Comparison of ENCODE assay signal across 29 cellular contexts in genomic region chr1:62373221-62373620, GRCh38. TPM values are rescaled to one million over a fixed set of nuclear protein-coding genes. Genes with fewer than 3 reads are reported as not detected.
"Had no signal": no experiment of that assay in that cellular context is flagged by ENCODE, and none has a peak within 500 bp of the region (broad histone marks: within the 10 kb centered on the region; RNA-seq: fewer than 3 reads in every experiment).

No MANE protein-coding gene starts in this region.

- H3K27me3 ChIP-seq: neutrophil, ovary, right lobe of liver, sigmoid colon, stomach, thyroid gland, tibial nerve, upper lobe of left lung, vagina had no signal

- H3K4me3 ChIP-seq: ovary, psoas muscle, right lobe of liver, sigmoid colon, stomach, thoracic aorta, thyroid gland, tibial nerve, upper lobe of left lung, vagina had no signal

- H2AFZ ChIP-seq: parathyroid adenoma had no signal

- H3K27ac Mint-ChIP-seq: natural killer cell; nephron; progenitor cell of endocrine pancreas; stimulated activated effector memory CD8-positive, alpha-beta T cell treated with anti-CD3 and anti-CD28 coated beads, Interleukin-12 subunit alpha, Interleukin-12 subunit beta, amount 100 ng/mL, for 72 hours; stimulated activated naive B cell treated with anti-CD40 and anti-IgM and Interleukin-4, amounts not matched to agents 10 μg/mL and 1 μg/mL and 100 μg/mL, for 72 hours; stimulated activated naive CD8-positive, alpha-beta T cell treated with anti-CD3 and anti-CD28 coated beads, Interleukin-15, Interleukin-2, amounts not matched to agents 100 ng/mL and 50 ng/mL, for 24 hours had no signal

- H3K9me3 ChIP-seq: neutrophil, ovary, psoas muscle, right lobe of liver, sigmoid colon, stomach, thoracic aorta, thyroid gland, tibial nerve, upper lobe of left lung, vagina had no signal

- H3K79me2 ChIP-seq: parathyroid adenoma had no signal

- H3K36me3 Mint-ChIP-seq: natural killer cell; stimulated activated effector memory CD8-positive, alpha-beta T cell treated with anti-CD3 and anti-CD28 coated beads, Interleukin-12 subunit alpha, Interleukin-12 subunit beta, amount 100 ng/mL, for 72 hours; stimulated activated naive B cell treated with anti-CD40 and anti-IgM and Interleukin-4, amounts not matched to agents 10 μg/mL and 1 μg/mL and 100 μg/mL, for 72 hours had no signal

- H3K9me3 Mint-ChIP-seq: natural killer cell; stimulated activated effector memory CD8-positive, alpha-beta T cell treated with anti-CD3 and anti-CD28 coated beads, Interleukin-12 subunit alpha, Interleukin-12 subunit beta, amount 100 ng/mL, for 72 hours; stimulated activated naive B cell treated with anti-CD40 and anti-IgM and Interleukin-4, amounts not matched to agents 10 μg/mL and 1 μg/mL and 100 μg/mL, for 72 hours; stimulated activated naive CD8-positive, alpha-beta T cell treated with anti-CD3 and anti-CD28 coated beads, Interleukin-15, Interleukin-2, amounts not matched to agents 100 ng/mL and 50 ng/mL, for 24 hours had no signal

- H3K4me3 Mint-ChIP-seq: natural killer cell; nephron; stimulated activated effector memory CD8-positive, alpha-beta T cell treated with anti-CD3 and anti-CD28 coated beads, Interleukin-12 subunit alpha, Interleukin-12 subunit beta, amount 100 ng/mL, for 72 hours; stimulated activated naive B cell treated with anti-CD40 and anti-IgM and Interleukin-4, amounts not matched to agents 10 μg/mL and 1 μg/mL and 100 μg/mL, for 72 hours; stimulated activated naive CD8-positive, alpha-beta T cell treated with anti-CD3 and anti-CD28 coated beads, Interleukin-15, Interleukin-2, amounts not matched to agents 100 ng/mL and 50 ng/mL, for 24 hours had no signal

- DNase-seq: natural killer cell; nucleus accumbens; ovary; posterior cingulate gyrus; psoas muscle; right cardiac atrium; right lobe of liver; sigmoid colon; small intestine; stimulated activated CD4-positive, alpha-beta T cell treated with anti-CD3 and anti-CD28 coated beads, Interleukin-15, amount 100 ng/mL, for 24 hours; stimulated activated CD4-positive, alpha-beta T cell treated with anti-CD3 and anti-CD28 coated beads, Interleukin-2, amount 100 ng/mL, for 24 hours; stimulated activated CD4-positive, alpha-beta T cell treated with anti-CD3 and anti-CD28 coated beads, Interleukin-2, amount 100 ng/mL, for 48 hours; stimulated activated CD4-positive, alpha-beta T cell treated with anti-CD3 and anti-CD28 coated beads, Interleukin-4, amount 100 ng/mL, for 24 hours; stimulated activated naive B cell treated with anti-CD40 and anti-IgM and Interleukin-4, amounts not matched to agents 10 μg/mL and 1 μg/mL and 100 μg/mL, for 72 hours; stimulated activated naive CD4-positive, alpha-beta T cell treated with Interleukin-2 at 50 U/mL for 16 hours; stomach; thyroid gland; trophoblast cell; upper lobe of left lung had no signal

- H3K4me1 Mint-ChIP-seq: natural killer cell; stimulated activated effector memory CD8-positive, alpha-beta T cell treated with anti-CD3 and anti-CD28 coated beads, Interleukin-12 subunit alpha, Interleukin-12 subunit beta, amount 100 ng/mL, for 72 hours; stimulated activated naive B cell treated with anti-CD40 and anti-IgM and Interleukin-4, amounts not matched to agents 10 μg/mL and 1 μg/mL and 100 μg/mL, for 72 hours had no signal

- H3K36me3 ChIP-seq: neutrophil, ovary, right lobe of liver, sigmoid colon, stomach, thoracic aorta, thyroid gland, tibial nerve, upper lobe of left lung, vagina had no signal

- H3K4me1 ChIP-seq: parathyroid adenoma, psoas muscle, right lobe of liver, sigmoid colon, stomach, upper lobe of left lung, vagina had no signal

- H3K27ac ChIP-seq: neutrophil, ovary, parathyroid adenoma, psoas muscle, right lobe of liver, sigmoid colon, stomach, thoracic aorta, thyroid gland, tibial nerve, upper lobe of left lung, vagina had no signal

- H3K9ac ChIP-seq: parathyroid adenoma had no signal

RNA-seq across cellular contexts. Expression of gene KANK4, which starts 54.0 kb away (rescaled TPM):
- total RNA-seq: natural killer cell, renal cortical epithelial cell had no signal
